In genomic region chr14:23321572-23322547, GRCh38 we compare ENCODE assay signal across 1 cellular context.
A peak's percentile ranks its signal among the peaks of the same experiment; 100 is the strongest.
TF ChIP-seq lines count a peak whose summit lies in the region.

No MANE protein-coding gene starts in this region.

TF ChIP-seq in K562, 482 proteins besides CTCF, POLR2A, EP300 and RAD21 (continued from another document and continues in another):
- TF ChIP-seq PRMT5 (CRISPR knock-in tag; IDR thresholded peaks at IDR 0.05) (0 out of 2 replicates have a peak, but pooled peaks have one; percentile 39), ZFP36 (IDR thresholded peaks at IDR 0.05; ENCODE audit: low read depth, low read length, partially characterized antibody) (no peak), CAMTA2 (CRISPR knock-in tag; conservative IDR thresholded peaks at IDR 0.05) (no peak), COPS2 (conservative IDR thresholded peaks at IDR 0.05) (no peak), SETDB1 (IDR thresholded peaks at IDR 0.05; ENCODE audit: low read length) (no peak), ZC3H8 (IDR thresholded peaks at IDR 0.05) (no peak), NFIC (IDR thresholded peaks at IDR 0.05) (no peak), IRF9 (tag; IDR thresholded peaks at IDR 0.05) (no peak), MEF2D (tag; conservative IDR thresholded peaks at IDR 0.05; ENCODE audit: low read depth) (no peak), ATF4 (CRISPR knock-in tag; IDR thresholded peaks at IDR 0.05) (no peak), POU5F1 (IDR thresholded peaks at IDR 0.05; ENCODE audit: borderline replicate concordance, low read depth, low read length, partially characterized antibody) (no peak), TBP (optimal IDR thresholded peaks at IDR 0.05; ENCODE audit: low read depth, low read length) (peak; percentile 36), PRPF4 (IDR thresholded peaks at IDR 0.05; ENCODE audit: insufficient read depth, low read depth, low read length, poor library complexity, severe bottlenecking) (no peak), RBM25 (IDR thresholded peaks at IDR 0.05; ENCODE audit: low read depth, low read length, severe bottlenecking) (no peak), STAT5B (CRISPR knock-in tag; IDR thresholded peaks at IDR 0.05) (no peak), PYGO2 (tag; IDR thresholded peaks at IDR 0.05) (no peak), ZNF232 (CRISPR knock-in tag; IDR thresholded peaks at IDR 0.05) (no peak), XRCC3 (IDR thresholded peaks at IDR 0.05) (no peak), DNMT1 (IDR thresholded peaks at IDR 0.05) (no peak), HNRNPL (IDR thresholded peaks at IDR 0.05; ENCODE audit: low read depth, low read length) (no peak), ZNF707 (CRISPR knock-in tag; conservative IDR thresholded peaks at IDR 0.05) (no peak), ARID1B (IDR thresholded peaks at IDR 0.05) (no peak), DEAF1 (CRISPR knock-in tag; IDR thresholded peaks at IDR 0.05) (no peak), KLF1 (tag; IDR thresholded peaks at IDR 0.05) (no peak), MAFG (tag; conservative IDR thresholded peaks at IDR 0.05) (no peak), FUS (optimal IDR thresholded peaks at IDR 0.05; ENCODE audit: low read depth, low read length) (no peak), RBM34 (IDR thresholded peaks at IDR 0.05; ENCODE audit: borderline replicate concordance, insufficient read depth, low read length) (no peak), GTF2F1 (IDR thresholded peaks at IDR 0.05; ENCODE audit: low read depth, low read length) (no peak), KLF10 (CRISPR knock-in tag; IDR thresholded peaks at IDR 0.05) (no peak), CEBPZ (IDR thresholded peaks at IDR 0.05; ENCODE audit: borderline replicate concordance, low read depth, low read length) (no peak), FOXJ3 (CRISPR knock-in tag; IDR thresholded peaks at IDR 0.05) (no peak), ZFPM2 (CRISPR knock-in tag; IDR thresholded peaks at IDR 0.05) (no peak)
- TF ChIP-seq, protein P1, sequence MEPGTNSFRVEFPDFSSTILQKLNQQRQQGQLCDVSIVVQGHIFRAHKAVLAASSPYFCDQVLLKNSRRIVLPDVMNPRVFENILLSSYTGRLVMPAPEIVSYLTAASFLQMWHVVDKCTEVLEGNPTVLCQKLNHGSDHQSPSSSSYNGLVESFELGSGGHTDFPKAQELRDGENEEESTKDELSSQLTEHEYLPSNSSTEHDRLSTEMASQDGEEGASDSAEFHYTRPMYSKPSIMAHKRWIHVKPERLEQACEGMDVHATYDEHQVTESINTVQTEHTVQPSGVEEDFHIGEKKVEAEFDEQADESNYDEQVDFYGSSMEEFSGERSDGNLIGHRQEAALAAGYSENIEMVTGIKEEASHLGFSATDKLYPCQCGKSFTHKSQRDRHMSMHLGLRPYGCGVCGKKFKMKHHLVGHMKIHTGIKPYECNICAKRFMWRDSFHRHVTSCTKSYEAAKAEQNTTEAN (CRISPR knock-in tag; IDR thresholded peaks at IDR 0.05), result no peak
- TF ChIP-seq, protein P2, sequence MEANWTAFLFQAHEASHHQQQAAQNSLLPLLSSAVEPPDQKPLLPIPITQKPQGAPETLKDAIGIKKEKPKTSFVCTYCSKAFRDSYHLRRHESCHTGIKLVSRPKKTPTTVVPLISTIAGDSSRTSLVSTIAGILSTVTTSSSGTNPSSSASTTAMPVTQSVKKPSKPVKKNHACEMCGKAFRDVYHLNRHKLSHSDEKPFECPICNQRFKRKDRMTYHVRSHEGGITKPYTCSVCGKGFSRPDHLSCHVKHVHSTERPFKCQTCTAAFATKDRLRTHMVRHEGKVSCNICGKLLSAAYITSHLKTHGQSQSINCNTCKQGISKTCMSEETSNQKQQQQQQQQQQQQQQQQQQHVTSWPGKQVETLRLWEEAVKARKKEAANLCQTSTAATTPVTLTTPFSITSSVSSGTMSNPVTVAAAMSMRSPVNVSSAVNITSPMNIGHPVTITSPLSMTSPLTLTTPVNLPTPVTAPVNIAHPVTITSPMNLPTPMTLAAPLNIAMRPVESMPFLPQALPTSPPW (CRISPR knock-in tag; IDR thresholded peaks at IDR 0.05), result peak; percentile 83
- TF ChIP-seq, protein P3, sequence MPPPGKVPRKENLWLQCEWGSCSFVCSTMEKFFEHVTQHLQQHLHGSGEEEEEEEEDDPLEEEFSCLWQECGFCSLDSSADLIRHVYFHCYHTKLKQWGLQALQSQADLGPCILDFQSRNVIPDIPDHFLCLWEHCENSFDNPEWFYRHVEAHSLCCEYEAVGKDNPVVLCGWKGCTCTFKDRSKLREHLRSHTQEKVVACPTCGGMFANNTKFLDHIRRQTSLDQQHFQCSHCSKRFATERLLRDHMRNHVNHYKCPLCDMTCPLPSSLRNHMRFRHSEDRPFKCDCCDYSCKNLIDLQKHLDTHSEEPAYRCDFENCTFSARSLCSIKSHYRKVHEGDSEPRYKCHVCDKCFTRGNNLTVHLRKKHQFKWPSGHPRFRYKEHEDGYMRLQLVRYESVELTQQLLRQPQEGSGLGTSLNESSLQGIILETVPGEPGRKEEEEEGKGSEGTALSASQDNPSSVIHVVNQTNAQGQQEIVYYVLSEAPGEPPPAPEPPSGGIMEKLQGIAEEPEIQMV (tag; conservative IDR thresholded peaks at IDR 0.05; ENCODE audit: low read depth), result no peak
- TF ChIP-seq, protein P4, sequence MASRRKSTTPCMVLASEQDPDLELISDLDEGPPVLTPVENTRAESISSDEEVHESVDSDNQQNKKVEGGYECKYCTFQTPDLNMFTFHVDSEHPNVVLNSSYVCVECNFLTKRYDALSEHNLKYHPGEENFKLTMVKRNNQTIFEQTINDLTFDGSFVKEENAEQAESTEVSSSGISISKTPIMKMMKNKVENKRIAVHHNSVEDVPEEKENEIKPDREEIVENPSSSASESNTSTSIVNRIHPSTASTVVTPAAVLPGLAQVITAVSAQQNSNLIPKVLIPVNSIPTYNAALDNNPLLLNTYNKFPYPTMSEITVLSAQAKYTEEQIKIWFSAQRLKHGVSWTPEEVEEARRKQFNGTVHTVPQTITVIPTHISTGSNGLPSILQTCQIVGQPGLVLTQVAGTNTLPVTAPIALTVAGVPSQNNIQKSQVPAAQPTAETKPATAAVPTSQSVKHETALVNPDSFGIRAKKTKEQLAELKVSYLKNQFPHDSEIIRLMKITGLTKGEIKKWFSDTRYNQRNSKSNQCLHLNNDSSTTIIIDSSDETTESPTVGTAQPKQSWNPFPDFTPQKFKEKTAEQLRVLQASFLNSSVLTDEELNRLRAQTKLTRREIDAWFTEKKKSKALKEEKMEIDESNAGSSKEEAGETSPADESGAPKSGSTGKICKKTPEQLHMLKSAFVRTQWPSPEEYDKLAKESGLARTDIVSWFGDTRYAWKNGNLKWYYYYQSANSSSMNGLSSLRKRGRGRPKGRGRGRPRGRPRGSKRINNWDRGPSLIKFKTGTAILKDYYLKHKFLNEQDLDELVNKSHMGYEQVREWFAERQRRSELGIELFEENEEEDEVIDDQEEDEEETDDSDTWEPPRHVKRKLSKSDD (conservative IDR thresholded peaks at IDR 0.05; ENCODE audit: low read length), result no peak
- TF ChIP-seq, protein P5, sequence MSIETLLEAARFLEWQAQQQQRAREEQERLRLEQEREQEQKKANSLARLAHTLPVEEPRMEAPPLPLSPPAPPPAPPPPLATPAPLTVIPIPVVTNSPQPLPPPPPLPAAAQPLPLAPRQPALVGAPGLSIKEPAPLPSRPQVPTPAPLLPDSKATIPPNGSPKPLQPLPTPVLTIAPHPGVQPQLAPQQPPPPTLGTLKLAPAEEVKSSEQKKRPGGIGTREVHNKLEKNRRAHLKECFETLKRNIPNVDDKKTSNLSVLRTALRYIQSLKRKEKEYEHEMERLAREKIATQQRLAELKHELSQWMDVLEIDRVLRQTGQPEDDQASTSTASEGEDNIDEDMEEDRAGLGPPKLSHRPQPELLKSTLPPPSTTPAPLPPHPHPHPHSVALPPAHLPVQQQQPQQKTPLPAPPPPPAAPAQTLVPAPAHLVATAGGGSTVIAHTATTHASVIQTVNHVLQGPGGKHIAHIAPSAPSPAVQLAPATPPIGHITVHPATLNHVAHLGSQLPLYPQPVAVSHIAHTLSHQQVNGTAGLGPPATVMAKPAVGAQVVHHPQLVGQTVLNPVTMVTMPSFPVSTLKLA (conservative IDR thresholded peaks at IDR 0.05), result peak in 1 of 2 experiments; percentile 15; a peak in 1 of 4 replicates
- TF ChIP-seq, protein P6, sequence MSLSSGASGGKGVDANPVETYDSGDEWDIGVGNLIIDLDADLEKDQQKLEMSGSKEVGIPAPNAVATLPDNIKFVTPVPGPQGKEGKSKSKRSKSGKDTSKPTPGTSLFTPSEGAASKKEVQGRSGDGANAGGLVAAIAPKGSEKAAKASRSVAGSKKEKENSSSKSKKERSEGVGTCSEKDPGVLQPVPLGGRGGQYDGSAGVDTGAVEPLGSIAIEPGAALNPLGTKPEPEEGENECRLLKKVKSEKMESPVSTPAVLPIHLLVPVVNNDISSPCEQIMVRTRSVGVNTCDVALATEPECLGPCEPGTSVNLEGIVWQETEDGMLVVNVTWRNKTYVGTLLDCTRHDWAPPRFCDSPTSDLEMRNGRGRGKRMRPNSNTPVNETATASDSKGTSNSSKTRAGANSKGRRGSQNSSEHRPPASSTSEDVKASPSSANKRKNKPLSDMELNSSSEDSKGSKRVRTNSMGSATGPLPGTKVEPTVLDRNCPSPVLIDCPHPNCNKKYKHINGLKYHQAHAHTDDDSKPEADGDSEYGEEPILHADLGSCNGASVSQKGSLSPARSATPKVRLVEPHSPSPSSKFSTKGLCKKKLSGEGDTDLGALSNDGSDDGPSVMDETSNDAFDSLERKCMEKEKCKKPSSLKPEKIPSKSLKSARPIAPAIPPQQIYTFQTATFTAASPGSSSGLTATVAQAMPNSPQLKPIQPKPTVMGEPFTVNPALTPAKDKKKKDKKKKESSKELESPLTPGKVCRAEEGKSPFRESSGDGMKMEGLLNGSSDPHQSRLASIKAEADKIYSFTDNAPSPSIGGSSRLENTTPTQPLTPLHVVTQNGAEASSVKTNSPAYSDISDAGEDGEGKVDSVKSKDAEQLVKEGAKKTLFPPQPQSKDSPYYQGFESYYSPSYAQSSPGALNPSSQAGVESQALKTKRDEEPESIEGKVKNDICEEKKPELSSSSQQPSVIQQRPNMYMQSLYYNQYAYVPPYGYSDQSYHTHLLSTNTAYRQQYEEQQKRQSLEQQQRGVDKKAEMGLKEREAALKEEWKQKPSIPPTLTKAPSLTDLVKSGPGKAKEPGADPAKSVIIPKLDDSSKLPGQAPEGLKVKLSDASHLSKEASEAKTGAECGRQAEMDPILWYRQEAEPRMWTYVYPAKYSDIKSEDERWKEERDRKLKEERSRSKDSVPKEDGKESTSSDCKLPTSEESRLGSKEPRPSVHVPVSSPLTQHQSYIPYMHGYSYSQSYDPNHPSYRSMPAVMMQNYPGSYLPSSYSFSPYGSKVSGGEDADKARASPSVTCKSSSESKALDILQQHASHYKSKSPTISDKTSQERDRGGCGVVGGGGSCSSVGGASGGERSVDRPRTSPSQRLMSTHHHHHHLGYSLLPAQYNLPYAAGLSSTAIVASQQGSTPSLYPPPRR (CRISPR knock-in tag; IDR thresholded peaks at IDR 0.05; ENCODE audit: borderline replicate concordance), result no peak
- TF ChIP-seq, protein P7, sequence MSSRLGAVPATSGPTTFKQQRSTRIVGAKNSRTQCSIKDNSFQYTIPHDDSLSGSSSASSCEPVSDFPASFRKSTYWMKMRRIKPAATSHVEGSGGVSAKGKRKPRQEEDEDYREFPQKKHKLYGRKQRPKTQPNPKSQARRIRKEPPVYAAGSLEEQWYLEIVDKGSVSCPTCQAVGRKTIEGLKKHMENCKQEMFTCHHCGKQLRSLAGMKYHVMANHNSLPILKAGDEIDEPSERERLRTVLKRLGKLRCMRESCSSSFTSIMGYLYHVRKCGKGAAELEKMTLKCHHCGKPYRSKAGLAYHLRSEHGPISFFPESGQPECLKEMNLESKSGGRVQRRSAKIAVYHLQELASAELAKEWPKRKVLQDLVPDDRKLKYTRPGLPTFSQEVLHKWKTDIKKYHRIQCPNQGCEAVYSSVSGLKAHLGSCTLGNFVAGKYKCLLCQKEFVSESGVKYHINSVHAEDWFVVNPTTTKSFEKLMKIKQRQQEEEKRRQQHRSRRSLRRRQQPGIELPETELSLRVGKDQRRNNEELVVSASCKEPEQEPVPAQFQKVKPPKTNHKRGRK (tag; IDR thresholded peaks at IDR 0.05), result no peak
